ENCODE assay signal across 1 cellular context in the genomic region with DNA sequence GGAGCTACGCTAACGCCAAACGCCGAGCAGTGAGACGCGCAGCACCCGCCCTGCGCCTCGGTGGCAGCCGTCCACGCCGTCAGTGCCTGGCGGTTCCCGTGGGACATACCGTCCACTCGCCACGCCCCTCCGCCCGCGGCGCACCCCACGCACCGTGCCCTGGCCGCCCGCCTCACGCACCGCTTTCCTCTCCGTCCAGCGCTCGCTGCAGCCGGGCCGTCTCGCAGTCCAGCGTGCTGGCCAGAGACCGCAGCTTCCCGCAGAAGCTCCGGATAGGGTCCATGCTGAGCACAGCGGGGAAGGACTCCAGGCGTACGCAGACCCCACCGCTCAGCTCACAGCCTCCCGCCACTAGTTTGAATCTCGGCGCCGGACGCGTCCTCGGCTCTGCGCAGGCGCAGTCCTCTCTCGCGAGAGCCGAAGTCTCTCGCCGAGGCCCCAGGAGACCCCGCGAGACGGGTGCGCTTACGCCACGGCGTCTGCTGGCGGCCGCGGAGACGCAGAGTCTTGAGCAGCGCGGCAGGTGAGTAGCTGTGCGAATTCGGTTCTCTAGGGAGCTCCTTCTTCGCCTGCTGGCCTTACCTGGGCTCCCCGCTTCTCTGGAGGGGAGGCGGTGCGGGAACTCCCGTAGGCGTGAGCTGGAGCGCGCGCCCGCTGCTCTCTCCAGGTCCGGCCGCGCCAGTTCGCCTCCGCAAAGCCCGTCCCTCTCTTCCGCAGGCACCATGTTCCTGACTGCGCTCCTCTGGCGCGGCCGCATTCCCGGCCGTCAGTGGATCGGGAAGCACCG.
TF ChIP-seq lines count a peak whose summit lies in the region.

A gene (plus strand): TSS at position 464 of the 787 bp plus-strand sequence. CDS start 259 bp downstream, at position 723.
A gene (minus strand): TSS at position 358 of the 787 bp plus-strand sequence. CDS start 75 bp downstream, at position 283.

TF ChIP-seq in HepG2, 621 proteins besides CTCF, POLR2A, EP300 and RAD21 (continued from another document and continues in another):
- TF ChIP-seq, protein P1, sequence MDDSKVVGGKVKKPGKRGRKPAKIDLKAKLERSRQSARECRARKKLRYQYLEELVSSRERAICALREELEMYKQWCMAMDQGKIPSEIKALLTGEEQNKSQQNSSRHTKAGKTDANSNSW (CRISPR knock-in tag; IDR thresholded peaks at IDR 0.05; ENCODE audit: borderline replicate concordance) = no peak
- TF ChIP-seq TEAD2 (CRISPR knock-in tag; IDR thresholded peaks at IDR 0.05) = no peak
- TF ChIP-seq ZNF878 (CRISPR knock-in tag; IDR thresholded peaks at IDR 0.05) = peak; percentile 95
- TF ChIP-seq HOXD1 (CRISPR knock-in tag; IDR thresholded peaks at IDR 0.05) = no peak
- no peak for TF ChIP-seq NCOA5 (CRISPR knock-in tag; IDR thresholded peaks at IDR 0.05)
- TF ChIP-seq, protein P2, sequence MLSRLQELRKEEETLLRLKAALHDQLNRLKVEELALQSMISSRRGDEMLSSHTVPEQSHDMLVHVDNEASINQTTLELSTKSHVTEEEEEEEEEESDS (CRISPR knock-in tag; IDR thresholded peaks at IDR 0.05; ENCODE audit: borderline replicate concordance) = no peak
- TF ChIP-seq SOX5 (CRISPR knock-in tag; IDR thresholded peaks at IDR 0.05; ENCODE audit: borderline replicate concordance) = no peak
- no peak; the same call in 1 of the 2 replicates for TF ChIP-seq MYNN (CRISPR knock-in tag; IDR thresholded peaks at IDR 0.05; ENCODE audit: low read depth)
- TF ChIP-seq ATF7-NPFF (CRISPR knock-in tag; IDR thresholded peaks at IDR 0.05; ENCODE audit: low read depth) = peak; percentile 95
- peak; percentile 52; the same call in 1 of the 2 replicates for TF ChIP-seq GATAD2A (CRISPR knock-in tag; IDR thresholded peaks at IDR 0.05)
- no peak for TF ChIP-seq RFX5 (IDR thresholded peaks at IDR 0.05; ENCODE audit: low read depth, low read length)
- peak; percentile 56 for TF ChIP-seq SRSF1 (optimal IDR thresholded peaks at IDR 0.05; ENCODE audit: low read depth, low read length)
- TF ChIP-seq SMAD3 (CRISPR knock-in tag; IDR thresholded peaks at IDR 0.05) = no peak
- TF ChIP-seq ZNF772 (CRISPR knock-in tag; IDR thresholded peaks at IDR 0.05) = peak; percentile 42
- TF ChIP-seq ZNF549 (CRISPR knock-in tag; IDR thresholded peaks at IDR 0.05) = no peak
- no peak; the same call in 1 of the 2 replicates for TF ChIP-seq ZNF737 (CRISPR knock-in tag; IDR thresholded peaks at IDR 0.05; ENCODE audit: borderline replicate concordance)
- TF ChIP-seq SP2 (CRISPR knock-in tag; IDR thresholded peaks at IDR 0.05) = peak; percentile 56
- no peak for TF ChIP-seq ZNF619 (CRISPR knock-in tag; IDR thresholded peaks at IDR 0.05)
- TF ChIP-seq EHMT2 (IDR thresholded peaks at IDR 0.05; ENCODE audit: borderline replicate concordance, low read depth, low read length) = no peak
- TF ChIP-seq, protein P3, sequence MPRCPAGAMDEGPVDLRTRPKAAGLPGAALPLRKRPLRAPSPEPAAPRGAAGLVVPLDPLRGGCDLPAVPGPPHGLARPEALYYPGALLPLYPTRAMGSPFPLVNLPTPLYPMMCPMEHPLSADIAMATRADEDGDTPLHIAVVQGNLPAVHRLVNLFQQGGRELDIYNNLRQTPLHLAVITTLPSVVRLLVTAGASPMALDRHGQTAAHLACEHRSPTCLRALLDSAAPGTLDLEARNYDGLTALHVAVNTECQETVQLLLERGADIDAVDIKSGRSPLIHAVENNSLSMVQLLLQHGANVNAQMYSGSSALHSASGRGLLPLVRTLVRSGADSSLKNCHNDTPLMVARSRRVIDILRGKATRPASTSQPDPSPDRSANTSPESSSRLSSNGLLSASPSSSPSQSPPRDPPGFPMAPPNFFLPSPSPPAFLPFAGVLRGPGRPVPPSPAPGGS (CRISPR knock-in tag; IDR thresholded peaks at IDR 0.05) = peak; percentile 89
- TF ChIP-seq ZNF460 (CRISPR knock-in tag; IDR thresholded peaks at IDR 0.05; ENCODE audit: borderline replicate concordance) = no peak; the same call in 1 of the 2 replicates
- TF ChIP-seq, protein P4, sequence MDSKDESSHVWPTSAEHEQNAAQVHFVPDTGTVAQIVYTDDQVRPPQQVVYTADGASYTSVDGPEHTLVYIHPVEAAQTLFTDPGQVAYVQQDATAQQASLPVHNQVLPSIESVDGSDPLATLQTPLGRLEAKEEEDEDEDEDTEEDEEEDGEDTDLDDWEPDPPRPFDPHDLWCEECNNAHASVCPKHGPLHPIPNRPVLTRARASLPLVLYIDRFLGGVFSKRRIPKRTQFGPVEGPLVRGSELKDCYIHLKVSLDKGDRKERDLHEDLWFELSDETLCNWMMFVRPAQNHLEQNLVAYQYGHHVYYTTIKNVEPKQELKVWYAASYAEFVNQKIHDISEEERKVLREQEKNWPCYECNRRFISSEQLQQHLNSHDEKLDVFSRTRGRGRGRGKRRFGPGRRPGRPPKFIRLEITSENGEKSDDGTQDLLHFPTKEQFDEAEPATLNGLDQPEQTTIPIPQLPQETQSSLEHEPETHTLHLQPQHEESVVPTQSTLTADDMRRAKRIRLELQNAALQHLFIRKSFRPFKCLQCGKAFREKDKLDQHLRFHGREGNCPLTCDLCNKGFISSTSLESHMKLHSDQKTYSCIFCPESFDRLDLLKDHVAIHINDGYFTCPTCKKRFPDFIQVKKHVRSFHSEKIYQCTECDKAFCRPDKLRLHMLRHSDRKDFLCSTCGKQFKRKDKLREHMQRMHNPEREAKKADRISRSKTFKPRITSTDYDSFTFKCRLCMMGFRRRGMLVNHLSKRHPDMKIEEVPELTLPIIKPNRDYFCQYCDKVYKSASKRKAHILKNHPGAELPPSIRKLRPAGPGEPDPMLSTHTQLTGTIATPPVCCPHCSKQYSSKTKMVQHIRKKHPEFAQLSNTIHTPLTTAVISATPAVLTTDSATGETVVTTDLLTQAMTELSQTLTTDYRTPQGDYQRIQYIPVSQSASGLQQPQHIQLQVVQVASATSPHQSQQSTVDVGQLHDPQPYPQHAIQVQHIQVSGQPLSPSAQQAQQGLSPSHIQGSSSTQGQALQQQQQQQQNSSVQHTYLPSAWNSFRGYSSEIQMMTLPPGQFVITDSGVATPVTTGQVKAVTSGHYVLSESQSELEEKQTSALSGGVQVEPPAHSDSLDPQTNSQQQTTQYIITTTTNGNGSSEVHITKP (CRISPR knock-in tag; IDR thresholded peaks at IDR 0.05; ENCODE audit: low read depth) = no peak
- TF ChIP-seq, protein P5, sequence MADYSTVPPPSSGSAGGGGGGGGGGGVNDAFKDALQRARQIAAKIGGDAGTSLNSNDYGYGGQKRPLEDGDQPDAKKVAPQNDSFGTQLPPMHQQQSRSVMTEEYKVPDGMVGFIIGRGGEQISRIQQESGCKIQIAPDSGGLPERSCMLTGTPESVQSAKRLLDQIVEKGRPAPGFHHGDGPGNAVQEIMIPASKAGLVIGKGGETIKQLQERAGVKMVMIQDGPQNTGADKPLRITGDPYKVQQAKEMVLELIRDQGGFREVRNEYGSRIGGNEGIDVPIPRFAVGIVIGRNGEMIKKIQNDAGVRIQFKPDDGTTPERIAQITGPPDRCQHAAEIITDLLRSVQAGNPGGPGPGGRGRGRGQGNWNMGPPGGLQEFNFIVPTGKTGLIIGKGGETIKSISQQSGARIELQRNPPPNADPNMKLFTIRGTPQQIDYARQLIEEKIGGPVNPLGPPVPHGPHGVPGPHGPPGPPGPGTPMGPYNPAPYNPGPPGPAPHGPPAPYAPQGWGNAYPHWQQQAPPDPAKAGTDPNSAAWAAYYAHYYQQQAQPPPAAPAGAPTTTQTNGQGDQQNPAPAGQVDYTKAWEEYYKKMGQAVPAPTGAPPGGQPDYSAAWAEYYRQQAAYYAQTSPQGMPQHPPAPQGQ (CRISPR knock-in tag; IDR thresholded peaks at IDR 0.05; ENCODE audit: borderline replicate concordance) = no peak
- TF ChIP-seq, protein P6, sequence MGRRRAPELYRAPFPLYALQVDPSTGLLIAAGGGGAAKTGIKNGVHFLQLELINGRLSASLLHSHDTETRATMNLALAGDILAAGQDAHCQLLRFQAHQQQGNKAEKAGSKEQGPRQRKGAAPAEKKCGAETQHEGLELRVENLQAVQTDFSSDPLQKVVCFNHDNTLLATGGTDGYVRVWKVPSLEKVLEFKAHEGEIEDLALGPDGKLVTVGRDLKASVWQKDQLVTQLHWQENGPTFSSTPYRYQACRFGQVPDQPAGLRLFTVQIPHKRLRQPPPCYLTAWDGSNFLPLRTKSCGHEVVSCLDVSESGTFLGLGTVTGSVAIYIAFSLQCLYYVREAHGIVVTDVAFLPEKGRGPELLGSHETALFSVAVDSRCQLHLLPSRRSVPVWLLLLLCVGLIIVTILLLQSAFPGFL (CRISPR knock-in tag; IDR thresholded peaks at IDR 0.05) = no peak
- TF ChIP-seq ADNP (CRISPR knock-in tag; IDR thresholded peaks at IDR 0.05) = no peak
- TF ChIP-seq, protein P7, sequence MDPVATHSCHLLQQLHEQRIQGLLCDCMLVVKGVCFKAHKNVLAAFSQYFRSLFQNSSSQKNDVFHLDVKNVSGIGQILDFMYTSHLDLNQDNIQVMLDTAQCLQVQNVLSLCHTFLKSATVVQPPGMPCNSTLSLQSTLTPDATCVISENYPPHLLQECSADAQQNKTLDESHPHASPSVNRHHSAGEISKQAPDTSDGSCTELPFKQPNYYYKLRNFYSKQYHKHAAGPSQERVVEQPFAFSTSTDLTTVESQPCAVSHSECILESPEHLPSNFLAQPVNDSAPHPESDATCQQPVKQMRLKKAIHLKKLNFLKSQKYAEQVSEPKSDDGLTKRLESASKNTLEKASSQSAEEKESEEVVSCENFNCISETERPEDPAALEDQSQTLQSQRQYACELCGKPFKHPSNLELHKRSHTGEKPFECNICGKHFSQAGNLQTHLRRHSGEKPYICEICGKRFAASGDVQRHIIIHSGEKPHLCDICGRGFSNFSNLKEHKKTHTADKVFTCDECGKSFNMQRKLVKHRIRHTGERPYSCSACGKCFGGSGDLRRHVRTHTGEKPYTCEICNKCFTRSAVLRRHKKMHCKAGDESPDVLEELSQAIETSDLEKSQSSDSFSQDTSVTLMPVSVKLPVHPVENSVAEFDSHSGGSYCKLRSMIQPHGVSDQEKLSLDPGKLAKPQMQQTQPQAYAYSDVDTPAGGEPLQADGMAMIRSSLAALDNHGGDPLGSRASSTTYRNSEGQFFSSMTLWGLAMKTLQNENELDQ (CRISPR knock-in tag; IDR thresholded peaks at IDR 0.05; ENCODE audit: borderline replicate concordance) = no peak
- peak; percentile 12; the same call in 1 of the 2 replicates for TF ChIP-seq ZSCAN20 (CRISPR knock-in tag; IDR thresholded peaks at IDR 0.05; ENCODE audit: borderline replicate concordance)
- TF ChIP-seq ZNF263 (CRISPR knock-in tag; IDR thresholded peaks at IDR 0.05) = no peak
- peak; percentile 97 for TF ChIP-seq DMAP1 (CRISPR knock-in tag; IDR thresholded peaks at IDR 0.05)
- TF ChIP-seq, protein P8, sequence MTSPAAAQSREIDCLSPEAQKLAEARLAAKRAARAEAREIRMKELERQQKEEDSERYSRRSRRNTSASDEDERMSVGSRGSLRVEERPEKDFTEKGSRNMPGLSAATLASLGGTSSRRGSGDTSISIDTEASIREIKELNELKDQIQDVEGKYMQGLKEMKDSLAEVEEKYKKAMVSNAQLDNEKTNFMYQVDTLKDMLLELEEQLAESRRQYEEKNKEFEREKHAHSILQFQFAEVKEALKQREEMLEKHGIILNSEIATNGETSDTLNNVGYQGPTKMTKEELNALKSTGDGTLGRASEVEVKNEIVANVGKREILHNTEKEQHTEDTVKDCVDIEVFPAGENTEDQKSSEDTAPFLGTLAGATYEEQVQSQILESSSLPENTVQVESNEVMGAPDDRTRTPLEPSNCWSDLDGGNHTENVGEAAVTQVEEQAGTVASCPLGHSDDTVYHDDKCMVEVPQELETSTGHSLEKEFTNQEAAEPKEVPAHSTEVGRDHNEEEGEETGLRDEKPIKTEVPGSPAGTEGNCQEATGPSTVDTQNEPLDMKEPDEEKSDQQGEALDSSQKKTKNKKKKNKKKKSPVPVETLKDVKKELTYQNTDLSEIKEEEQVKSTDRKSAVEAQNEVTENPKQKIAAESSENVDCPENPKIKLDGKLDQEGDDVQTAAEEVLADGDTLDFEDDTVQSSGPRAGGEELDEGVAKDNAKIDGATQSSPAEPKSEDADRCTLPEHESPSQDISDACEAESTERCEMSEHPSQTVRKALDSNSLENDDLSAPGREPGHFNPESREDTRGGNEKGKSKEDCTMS (CRISPR knock-in tag; conservative IDR thresholded peaks at IDR 0.05) = 0 out of 2 replicates have a peak, but pooled peaks have one; percentile 38
- TF ChIP-seq, protein P9, sequence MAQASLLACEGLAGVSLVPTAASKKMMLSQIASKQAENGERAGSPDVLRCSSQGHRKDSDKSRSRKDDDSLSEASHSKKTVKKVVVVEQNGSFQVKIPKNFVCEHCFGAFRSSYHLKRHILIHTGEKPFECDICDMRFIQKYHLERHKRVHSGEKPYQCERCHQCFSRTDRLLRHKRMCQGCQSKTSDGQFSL (CRISPR knock-in tag; IDR thresholded peaks at IDR 0.05) = 0 out of 2 replicates have a peak, but pooled peaks have one; percentile 13
- TF ChIP-seq ZFP37 (CRISPR knock-in tag; IDR thresholded peaks at IDR 0.05; ENCODE audit: borderline replicate concordance) = no peak
- peak; percentile 60; the same call in 1 of the 2 replicates for TF ChIP-seq CEBPG (CRISPR knock-in tag; IDR thresholded peaks at IDR 0.05)
- no peak for TF ChIP-seq ZNF20 (CRISPR knock-in tag; IDR thresholded peaks at IDR 0.05)
- no peak for TF ChIP-seq SETDB1 (CRISPR knock-in tag; IDR thresholded peaks at IDR 0.05; ENCODE audit: borderline replicate concordance)
- no peak; the same call in 1 of the 2 replicates for TF ChIP-seq ZNF160 (CRISPR knock-in tag; IDR thresholded peaks at IDR 0.05)
- TF ChIP-seq ZNF232 (CRISPR knock-in tag; IDR thresholded peaks at IDR 0.05; ENCODE audit: borderline replicate concordance) = no peak
- peak; percentile 90; the same call in 1 of the 2 replicates for TF ChIP-seq ZNF343 (CRISPR knock-in tag; IDR thresholded peaks at IDR 0.05)
- TF ChIP-seq, protein P10, sequence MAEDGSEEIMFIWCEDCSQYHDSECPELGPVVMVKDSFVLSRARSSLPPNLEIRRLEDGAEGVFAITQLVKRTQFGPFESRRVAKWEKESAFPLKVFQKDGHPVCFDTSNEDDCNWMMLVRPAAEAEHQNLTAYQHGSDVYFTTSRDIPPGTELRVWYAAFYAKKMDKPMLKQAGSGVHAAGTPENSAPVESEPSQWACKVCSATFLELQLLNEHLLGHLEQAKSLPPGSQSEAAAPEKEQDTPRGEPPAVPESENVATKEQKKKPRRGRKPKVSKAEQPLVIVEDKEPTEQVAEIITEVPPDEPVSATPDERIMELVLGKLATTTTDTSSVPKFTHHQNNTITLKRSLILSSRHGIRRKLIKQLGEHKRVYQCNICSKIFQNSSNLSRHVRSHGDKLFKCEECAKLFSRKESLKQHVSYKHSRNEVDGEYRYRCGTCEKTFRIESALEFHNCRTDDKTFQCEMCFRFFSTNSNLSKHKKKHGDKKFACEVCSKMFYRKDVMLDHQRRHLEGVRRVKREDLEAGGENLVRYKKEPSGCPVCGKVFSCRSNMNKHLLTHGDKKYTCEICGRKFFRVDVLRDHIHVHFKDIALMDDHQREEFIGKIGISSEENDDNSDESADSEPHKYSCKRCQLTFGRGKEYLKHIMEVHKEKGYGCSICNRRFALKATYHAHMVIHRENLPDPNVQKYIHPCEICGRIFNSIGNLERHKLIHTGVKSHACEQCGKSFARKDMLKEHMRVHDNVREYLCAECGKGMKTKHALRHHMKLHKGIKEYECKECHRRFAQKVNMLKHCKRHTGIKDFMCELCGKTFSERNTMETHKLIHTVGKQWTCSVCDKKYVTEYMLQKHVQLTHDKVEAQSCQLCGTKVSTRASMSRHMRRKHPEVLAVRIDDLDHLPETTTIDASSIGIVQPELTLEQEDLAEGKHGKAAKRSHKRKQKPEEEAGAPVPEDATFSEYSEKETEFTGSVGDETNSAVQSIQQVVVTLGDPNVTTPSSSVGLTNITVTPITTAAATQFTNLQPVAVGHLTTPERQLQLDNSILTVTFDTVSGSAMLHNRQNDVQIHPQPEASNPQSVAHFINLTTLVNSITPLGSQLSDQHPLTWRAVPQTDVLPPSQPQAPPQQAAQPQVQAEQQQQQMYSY (CRISPR knock-in tag; IDR thresholded peaks at IDR 0.05) = peak; percentile 71
- peak; percentile 100 for TF ChIP-seq ARNT2 (CRISPR knock-in tag; IDR thresholded peaks at IDR 0.05; ENCODE audit: low read depth)
- TF ChIP-seq THYN1 (CRISPR knock-in tag; IDR thresholded peaks at IDR 0.05; ENCODE audit: borderline replicate concordance, low read depth) = no peak
- TF ChIP-seq NPAS2 (CRISPR knock-in tag; IDR thresholded peaks at IDR 0.05; ENCODE audit: borderline replicate concordance) = no peak
